Comparison of ENCODE assay signal across 1 cellular context in the genomic region with DNA sequence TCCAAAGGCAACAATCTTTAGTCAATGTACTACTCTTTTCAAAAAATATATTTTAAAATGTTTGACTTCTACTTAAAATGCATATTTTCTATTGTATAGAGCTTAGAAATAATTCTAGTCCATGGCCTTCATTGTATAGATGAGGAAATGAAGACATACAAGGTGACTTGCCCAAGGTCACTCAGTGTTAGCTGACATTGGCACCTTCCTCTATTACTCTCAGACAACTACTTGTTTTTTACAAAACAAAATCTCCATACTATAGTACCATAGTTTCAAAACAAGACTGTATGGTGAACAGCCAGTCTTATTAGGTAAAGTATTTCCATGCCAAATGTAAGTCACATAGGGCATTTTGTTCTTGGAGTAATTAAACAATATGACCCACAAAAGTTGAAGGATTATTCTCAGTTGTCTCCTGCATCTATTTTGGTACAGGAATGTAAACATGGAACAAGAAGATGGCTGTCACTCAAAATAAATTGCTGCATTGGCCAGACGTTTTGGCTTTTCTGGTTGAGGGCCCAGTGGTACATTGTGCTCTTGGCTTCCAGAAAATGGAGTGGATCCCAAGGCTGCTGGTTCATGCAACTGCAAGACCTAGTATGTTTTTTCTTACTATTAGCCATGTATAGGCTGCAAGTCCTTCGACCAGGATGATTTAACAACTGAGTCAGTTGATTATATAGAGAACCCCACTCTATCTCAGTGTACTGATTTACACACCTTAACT.
A peak's percentile ranks its signal among the peaks of the same experiment; 100 is the strongest.
TF ChIP-seq lines count a peak whose summit lies in the region.

No MANE protein-coding gene starts in this region.

TF ChIP-seq in HEK293T, 16 proteins besides CTCF, POLR2A, EP300 and RAD21:
- TF ChIP-seq, protein P1, sequence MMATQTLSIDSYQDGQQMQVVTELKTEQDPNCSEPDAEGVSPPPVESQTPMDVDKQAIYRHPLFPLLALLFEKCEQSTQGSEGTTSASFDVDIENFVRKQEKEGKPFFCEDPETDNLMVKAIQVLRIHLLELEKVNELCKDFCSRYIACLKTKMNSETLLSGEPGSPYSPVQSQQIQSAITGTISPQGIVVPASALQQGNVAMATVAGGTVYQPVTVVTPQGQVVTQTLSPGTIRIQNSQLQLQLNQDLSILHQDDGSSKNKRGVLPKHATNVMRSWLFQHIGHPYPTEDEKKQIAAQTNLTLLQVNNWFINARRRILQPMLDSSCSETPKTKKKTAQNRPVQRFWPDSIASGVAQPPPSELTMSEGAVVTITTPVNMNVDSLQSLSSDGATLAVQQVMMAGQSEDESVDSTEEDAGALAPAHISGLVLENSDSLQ (IDR thresholded peaks at IDR 0.05), result 0 out of 2 replicates have a peak, but pooled peaks have one; percentile 8
- no peak for TF ChIP-seq SP1 (IDR thresholded peaks at IDR 0.05)
TF ChIP-seq in HEK293T: peak in this region for 1.
